36 cellular contexts compared by ENCODE assay signal in genomic region chr6:143169440-143169839, GRCh38.
"Had no signal": no experiment of that assay in that cellular context is flagged by ENCODE, and none has a peak within 500 bp of the region (broad histone marks: within the 10 kb centered on the region; RNA-seq: fewer than 3 reads in every experiment).

No MANE protein-coding gene starts in this region.

- H3K36me3 ChIP-seq: ascending aorta, cardiac muscle cell had no signal

- H3K9me3 ChIP-seq: ascending aorta had no signal

- H3K4me3 ChIP-seq: ascending aorta, cardiac muscle cell had no signal

- H3K4me1 ChIP-seq: ascending aorta had no signal

- H3K27me3 Mint-ChIP-seq: activated B cell treated with CpG ODN at 0.5 μM for 24 hours; activated CD4-positive, alpha-beta memory T cell treated with anti-CD3 and anti-CD28 coated beads, Interleukin-2, amount 10 ng/mL, durations not matched to agents 7 days and 5 days; activated CD4-positive, alpha-beta T cell treated with anti-CD3 and anti-CD28 coated beads, Interleukin-2, amount 10 ng/mL, durations not matched to agents 7 days and 5 days; activated CD8-positive, alpha-beta memory T cell treated with anti-CD3 and anti-CD28 coated beads, Interleukin-2, amount 10 ng/mL, durations not matched to agents 7 days and 5 days; activated naive CD4-positive, alpha-beta T cell treated with anti-CD3 and anti-CD28 coated beads, Interleukin-2, amount 10 ng/mL, durations not matched to agents 7 days and 5 days; activated naive CD4-positive, alpha-beta T cell treated with anti-CD3 and anti-CD28 coated beads, Interleukin-2, amount 50 U/mL, for 24 hours; activated naive CD8-positive, alpha-beta T cell; activated naive CD8-positive, alpha-beta T cell treated with anti-CD3 and anti-CD28 coated beads, Interleukin-2, amount 10 ng/mL, durations not matched to agents 7 days and 5 days; activated naive CD8-positive, alpha-beta T cell treated with anti-CD3 and anti-CD28 coated beads, Interleukin-2, amount 50 U/mL, for 24 hours; activated T-cell treated with anti-CD3 and anti-CD28 coated beads, Interleukin-2, amount 50 U/mL, for 24 hours; brain; central memory CD8-positive, alpha-beta T cell had no signal

- FAIRE-seq: bronchial epithelial cell had no signal

- H3K27ac ChIP-seq: ascending aorta, cardiac muscle cell, VCaP had no signal

- H3K4me1 Mint-ChIP-seq: activated B cell treated with CpG ODN at 0.5 μM for 24 hours; activated CD4-positive, alpha-beta memory T cell treated with anti-CD3 and anti-CD28 coated beads, Interleukin-2, amount 10 ng/mL, durations not matched to agents 7 days and 5 days; activated CD4-positive, alpha-beta T cell treated with anti-CD3 and anti-CD28 coated beads, Interleukin-2, amount 10 ng/mL, durations not matched to agents 7 days and 5 days; activated CD8-positive, alpha-beta memory T cell treated with anti-CD3 and anti-CD28 coated beads, Interleukin-2, amount 10 ng/mL, durations not matched to agents 7 days and 5 days; activated naive CD4-positive, alpha-beta T cell treated with anti-CD3 and anti-CD28 coated beads, Interleukin-2, amount 10 ng/mL, durations not matched to agents 7 days and 5 days; activated naive CD4-positive, alpha-beta T cell treated with anti-CD3 and anti-CD28 coated beads, Interleukin-2, amount 50 U/mL, for 24 hours; activated naive CD8-positive, alpha-beta T cell treated with anti-CD3 and anti-CD28 coated beads, Interleukin-2, amount 10 ng/mL, durations not matched to agents 7 days and 5 days; activated naive CD8-positive, alpha-beta T cell treated with anti-CD3 and anti-CD28 coated beads, Interleukin-2, amount 50 U/mL, for 24 hours; brain; central memory CD8-positive, alpha-beta T cell had no signal

- H3K27me3 ChIP-seq: ascending aorta, cardiac muscle cell had no signal

- DNase-seq: activated B cell treated with CpG ODN at 0.5 μM for 24 hours; activated CD4-positive, alpha-beta memory T cell treated with anti-CD3 and anti-CD28 coated beads, Interleukin-2, amount 10 ng/mL, durations not matched to agents 7 days and 5 days; activated CD4-positive, alpha-beta T cell treated with anti-CD3 and anti-CD28 coated beads for 48 hours; activated CD4-positive, alpha-beta T cell treated with anti-CD3 and anti-CD28 coated beads, Interleukin-2, amount 10 ng/mL, durations not matched to agents 7 days and 5 days; activated CD4-positive, alpha-beta T cell treated with anti-CD3 and anti-CD28 coated beads, Interleukin-2, amount 50 U/mL, for 48 hours; activated CD4-positive, CD25-positive, alpha-beta regulatory T cell treated with anti-CD3 and anti-CD28 coated beads, Interleukin-2, amount 50 U/mL, for 72 hours; activated CD8-positive, alpha-beta memory T cell treated with anti-CD3 and anti-CD28 coated beads for 24 hours; activated CD8-positive, alpha-beta memory T cell treated with anti-CD3 and anti-CD28 coated beads, Interleukin-2, amount 10 ng/mL, durations not matched to agents 7 days and 5 days; activated CD8-positive, alpha-beta memory T cell treated with anti-CD3 and anti-CD28 coated beads, Interleukin-2, amount 50 U/mL, for 48 hours; activated CD8-positive, alpha-beta T cell treated with anti-CD3 and anti-CD28 coated beads, Interleukin-2, amount 10 ng/mL, durations not matched to agents 7 days and 5 days; activated effector memory CD4-positive, alpha-beta T cell treated with Interleukin-2 at 50 U/mL for 16 hours; activated gamma-delta T cell; activated naive CD4-positive, alpha-beta T cell treated with anti-CD3 and anti-CD28 coated beads, Interleukin-2, amount 10 ng/mL, durations not matched to agents 7 days and 5 days; activated naive CD4-positive, alpha-beta T cell treated with Interleukin-2 at 50 U/mL for 16 hours; activated naive CD8-positive, alpha-beta T cell treated with anti-CD3 and anti-CD28 coated beads, Interleukin-2, amount 10 ng/mL, durations not matched to agents 7 days and 5 days; activated naive CD8-positive, alpha-beta T cell treated with anti-CD3 and anti-CD28 coated beads, Interleukin-2, amount 50 U/mL, for 24 hours; activated T-cell treated with anti-CD3 and anti-CD28 coated beads, Interleukin-2, amount 50 U/mL, for 24 hours; activated T-cell treated with anti-CD3 and anti-CD28 coated beads, Interleukin-2, amount 50 U/mL, for 48 hours; amygdala; anterior cingulate cortex; caudate nucleus; cerebellar nuclear complex; T-helper 1 cell; T-helper 2 cell; T-helper 9 cell had no signal

- H3K4me3 Mint-ChIP-seq: activated B cell treated with CpG ODN at 0.5 μM for 24 hours; activated CD4-positive, alpha-beta memory T cell treated with anti-CD3 and anti-CD28 coated beads, Interleukin-2, amount 10 ng/mL, durations not matched to agents 7 days and 5 days; activated CD4-positive, alpha-beta T cell treated with anti-CD3 and anti-CD28 coated beads, Interleukin-2, amount 10 ng/mL, durations not matched to agents 7 days and 5 days; activated CD8-positive, alpha-beta memory T cell treated with anti-CD3 and anti-CD28 coated beads, Interleukin-2, amount 10 ng/mL, durations not matched to agents 7 days and 5 days; activated CD8-positive, alpha-beta T cell treated with anti-CD3 and anti-CD28 coated beads, Interleukin-2, amount 10 ng/mL, durations not matched to agents 7 days and 5 days; activated naive CD4-positive, alpha-beta T cell treated with anti-CD3 and anti-CD28 coated beads, Interleukin-2, amount 10 ng/mL, durations not matched to agents 7 days and 5 days; activated naive CD4-positive, alpha-beta T cell treated with anti-CD3 and anti-CD28 coated beads, Interleukin-2, amount 50 U/mL, for 24 hours; activated naive CD8-positive, alpha-beta T cell; activated naive CD8-positive, alpha-beta T cell treated with anti-CD3 and anti-CD28 coated beads, Interleukin-2, amount 10 ng/mL, durations not matched to agents 7 days and 5 days; activated naive CD8-positive, alpha-beta T cell treated with anti-CD3 and anti-CD28 coated beads, Interleukin-2, amount 50 U/mL, for 24 hours; activated T-cell treated with anti-CD3 and anti-CD28 coated beads, Interleukin-2, amount 50 U/mL, for 24 hours; brain; central memory CD8-positive, alpha-beta T cell; T-helper 1 cell treated with Interleukin-12 subunit alpha and Interleukin-12 subunit beta and Interleukin-4 antibody, amounts not matched to agents 30 μg/mL and 1 μg/mL, for 36 hours; T-helper 2 cell treated with Interferon-gamma antibody and Interleukin-4, amounts not matched to agents 5 μg/mL and 100 μg/mL, for 36 hours had no signal

- H3K27ac Mint-ChIP-seq: activated B cell treated with CpG ODN at 0.5 μM for 24 hours; activated CD4-positive, alpha-beta memory T cell treated with anti-CD3 and anti-CD28 coated beads, Interleukin-2, amount 10 ng/mL, durations not matched to agents 7 days and 5 days; activated CD4-positive, alpha-beta T cell treated with anti-CD3 and anti-CD28 coated beads, Interleukin-2, amount 10 ng/mL, durations not matched to agents 7 days and 5 days; activated CD8-positive, alpha-beta memory T cell treated with anti-CD3 and anti-CD28 coated beads, Interleukin-2, amount 10 ng/mL, durations not matched to agents 7 days and 5 days; activated CD8-positive, alpha-beta T cell treated with anti-CD3 and anti-CD28 coated beads, Interleukin-2, amount 10 ng/mL, durations not matched to agents 7 days and 5 days; activated naive CD4-positive, alpha-beta T cell treated with anti-CD3 and anti-CD28 coated beads, Interleukin-2, amount 10 ng/mL, durations not matched to agents 7 days and 5 days; activated naive CD4-positive, alpha-beta T cell treated with anti-CD3 and anti-CD28 coated beads, Interleukin-2, amount 50 U/mL, for 24 hours; activated naive CD8-positive, alpha-beta T cell; activated naive CD8-positive, alpha-beta T cell treated with anti-CD3 and anti-CD28 coated beads, Interleukin-2, amount 10 ng/mL, durations not matched to agents 7 days and 5 days; activated naive CD8-positive, alpha-beta T cell treated with anti-CD3 and anti-CD28 coated beads, Interleukin-2, amount 50 U/mL, for 24 hours; activated T-cell treated with anti-CD3 and anti-CD28 coated beads, Interleukin-2, amount 50 U/mL, for 24 hours; activated T-helper 2 cell treated with anti-CD3 and anti-CD28 coated beads, Interferon-gamma antibody, Interleukin-2, Interleukin-4, amounts not matched to agents 10 μg/mL and 5 μg/mL and 100 μg/mL, durations not matched to agents 14 hours and 24 hours and 36 hours; brain; T-helper 1 cell treated with Interleukin-12 subunit alpha and Interleukin-12 subunit beta and Interleukin-4 antibody, amounts not matched to agents 30 μg/mL and 1 μg/mL, for 36 hours; T-helper 2 cell treated with Interferon-gamma antibody and Interleukin-4, amounts not matched to agents 5 μg/mL and 100 μg/mL, for 36 hours had no signal

- ATAC-seq: activated CD8-positive, alpha-beta memory T cell treated with anti-CD3 and anti-CD28 coated beads, Interleukin-2, amount 10 ng/mL, durations not matched to agents 7 days and 5 days; activated CD8-positive, alpha-beta T cell treated with anti-CD3 and anti-CD28 coated beads, Interleukin-2, amount 10 ng/mL, durations not matched to agents 7 days and 5 days; activated naive CD8-positive, alpha-beta T cell treated with anti-CD3 and anti-CD28 coated beads, Interleukin-2, amount 50 U/mL, for 24 hours had no signal
